In the genomic region with DNA sequence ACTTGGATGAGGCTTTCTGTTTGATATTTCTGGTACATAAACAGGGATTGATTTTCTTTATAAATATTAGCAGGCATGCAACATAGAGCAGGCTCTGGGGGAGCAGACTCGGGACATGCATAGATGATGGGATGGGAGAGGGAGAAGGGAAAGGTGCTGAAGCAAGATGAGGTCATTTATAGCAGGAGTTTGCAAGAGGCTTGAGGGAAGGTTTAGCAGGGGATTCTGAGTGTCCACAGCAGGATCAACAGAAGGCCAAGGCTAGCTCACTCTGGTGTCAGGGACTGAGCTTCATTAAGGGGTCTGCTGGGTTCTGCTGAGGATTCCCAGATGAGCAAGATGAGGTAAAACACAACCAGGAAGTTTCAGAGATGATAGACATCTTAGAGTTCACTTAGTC, we compare ENCODE assay signal across 22 cellular contexts.
"Had no signal": no experiment of that assay in that cellular context is flagged by ENCODE, and none has a peak within 500 bp of the region (broad histone marks: within the 10 kb centered on the region; RNA-seq: fewer than 3 reads in every experiment).

No MANE protein-coding gene starts in this region.

- H3K36me3 ChIP-seq: colonic mucosa, esophagus squamous epithelium, gastrocnemius medialis, gastroesophageal sphincter, heart left ventricle, heart right ventricle had no signal

- H3K4me3 ChIP-seq: colonic mucosa, dorsolateral prefrontal cortex, esophagus squamous epithelium, gastrocnemius medialis, gastroesophageal sphincter, heart left ventricle, heart right ventricle, hepatocyte had no signal

- H3K27ac ChIP-seq: colonic mucosa, dorsolateral prefrontal cortex, epithelial cell of prostate, esophagus squamous epithelium, foreskin keratinocyte, gastrocnemius medialis, gastroesophageal sphincter, heart left ventricle, heart right ventricle, hepatocyte had no signal

- H3K4me1 ChIP-seq: colonic mucosa, esophagus squamous epithelium, foreskin keratinocyte, gastrocnemius medialis, gastroesophageal sphincter, heart left ventricle, heart right ventricle had no signal

- DNase-seq: colonic mucosa; cortex of kidney; dermis blood vessel endothelial cell; dorsolateral prefrontal cortex; effector CD4-positive, alpha-beta T cell; effector CD8-positive, alpha-beta T cell; effector memory CD4-positive, alpha-beta T cell; effector memory CD8-positive, alpha-beta T cell; endodermal cell; erythroblast; esophagus squamous epithelium; foreskin fibroblast; foreskin keratinocyte; foreskin melanocyte; gastrocnemius medialis; glutamatergic neuron; head of caudate nucleus; heart left ventricle; heart right ventricle had no signal

- H3K27me3 ChIP-seq: colonic mucosa, dorsolateral prefrontal cortex, esophagus squamous epithelium, foreskin keratinocyte, gastrocnemius medialis, gastroesophageal sphincter, heart left ventricle, heart right ventricle, hepatocyte had no signal

- H3K4me2 ChIP-seq: hepatocyte had no signal

- H3K9me3 ChIP-seq: colonic mucosa, esophagus squamous epithelium, gastrocnemius medialis had no signal

- H3K79me2 ChIP-seq: hepatocyte had no signal

- H2AFZ ChIP-seq: hepatocyte had no signal
